In genomic region chrX:110836982-110837381, GRCh38 we compare ENCODE assay signal across 14 cellular contexts. TPM values are rescaled to one million over a fixed set of nuclear protein-coding genes. Genes with fewer than 3 reads are reported as not detected.
DNase-seq lines count a peak whose midpoint lies in the region; ATAC-seq, FAIRE-seq and TF ChIP-seq lines count a peak whose summit lies in the region.
"Had no signal": no experiment of that assay in that cellular context is flagged by ENCODE, and none has a peak within 500 bp of the region (broad histone marks: within the 10 kb centered on the region; RNA-seq: fewer than 3 reads in every experiment).

No MANE protein-coding gene starts in this region.

- POLR2A ChIA-PET in HEK293T (lab: Yijun Ruan, JAX), result no interaction called here

- H3K27me3 ChIP-seq in keratinocyte (ENCODE audit: control insufficient read depth, extremely low read depth, insufficient read depth, low read length), result peaks cover 7% of the 10 kb centered on the region

- H2AFZ ChIP-seq in keratinocyte (ENCODE audit: control insufficient read depth, low read length), result no peak overlapping the region

- ATAC-seq in HG02642 (IDR thresholded peaks at IDR 0.05; ENCODE audit: poor library complexity, unreplicated experiment), result no peak
- no peak for ATAC-seq in GM18868 (IDR thresholded peaks at IDR 0.05; ENCODE audit: unreplicated experiment)
- ATAC-seq: activated CD4-positive, alpha-beta T cell treated with anti-CD3 and anti-CD28 coated beads for 36 hours had no signal

- no peaks in the 10 kb centered on the region for H3K36me3 ChIP-seq in keratinocyte (ENCODE audit: control insufficient read depth in 2 of 2, extremely low read depth in 1 of 2, insufficient read depth in 2 of 2, low read length in 2 of 2)

- peak in 2 of 3 experiments; percentile 41 to 59 for TF ChIP-seq CTCF in keratinocyte (optimal IDR thresholded peaks at IDR 0.05 in 1 of 3, IDR thresholded peaks at IDR 0.05 in 1 of 3, conservative IDR thresholded peaks at IDR 0.05 in 1 of 3; ENCODE audit: extremely low read depth in 1 of 3, insufficient read depth in 2 of 3, low read length in 3 of 3)

- dilution Hi-C loops in keratinocyte (cut with MboI; ENCODE audit: extremely low pct_ligation_motif_present, low sequenced_read_pairs), result loop anchor here (25.0 kb wide), 1 partner anchor 400 kb away; no protein-coding TSS in a partner anchor

- no peak for FAIRE-seq in keratinocyte (lab: Jason Lieb, UNC)
- FAIRE-seq: endothelial cell of umbilical vein, GM12892 had no signal

- H4K20me1 ChIP-seq in keratinocyte (ENCODE audit: control insufficient read depth, extremely low read depth, insufficient read depth, low read length), result no peaks in the 10 kb centered on the region

- no peaks in the 10 kb centered on the region for H3K9me3 ChIP-seq in keratinocyte (ENCODE audit: control insufficient read depth, low read depth, low read length)

- no peaks in the 10 kb centered on the region for H3K9me1 ChIP-seq in keratinocyte (ENCODE audit: control insufficient read depth, extremely low read depth, insufficient read depth, low read length)

- CTCF ChIA-PET in HEK293T (lab: Yijun Ruan, JAX), result interaction anchor here (1.5 to 2.6 kb wide), 2 partner anchors 10 to 259 kb away, joined by 3 to 13 read pairs; partner anchors contain the start of gene PAK3

- no peak overlapping the region for H3K27ac ChIP-seq in keratinocyte (ENCODE audit: control insufficient read depth, insufficient read depth, low read length)

- no peaks in the 10 kb centered on the region for H3K4me1 ChIP-seq in keratinocyte (ENCODE audit: control insufficient read depth, extremely low read depth, insufficient read depth, low read length)

- H3K9ac ChIP-seq in keratinocyte (ENCODE audit: control insufficient read depth, extremely low read depth, insufficient read depth, low read length), result no peak overlapping the region

- peak; percentile 7 for DNase-seq in DMS 273 treated with DMSO at 0.1 percent for 48 hours (lab: John Stamatoyannopoulos, UW)
- DNase-seq in HEK293T (ENCODE audit: extremely low spot score), result peak; percentile 42
- DNase-seq in SK-N-DZ (ENCODE audit: low spot score), result peak; percentile 3
- no peak for DNase-seq in keratinocyte (ENCODE audit: low read depth, low spot score)
- no peak for DNase-seq in AG08396 (ENCODE audit: low spot score)
- DNase-seq in NOMO-1 treated with dmso at 0.1 percent for 144 hours (lab: John Stamatoyannopoulos, UW; ENCODE audit: unreplicated experiment), result no peak
- DNase-seq: activated CD4-positive, alpha-beta T cell treated with anti-CD3 and anti-CD28 coated beads for 36 hours; CD8-positive, alpha-beta memory T cell; NCI-H510A; stimulated activated CD4-positive, alpha-beta T cell treated with anti-CD3 and anti-CD28 coated beads, Interleukin-4, amount 100 ng/mL, for 4 hours had no signal

- H3K4me2 ChIP-seq in keratinocyte (ENCODE audit: control insufficient read depth, extremely low read depth, insufficient read depth, low read depth, low read length), result no peak overlapping the region

- H3K79me2 ChIP-seq in keratinocyte (ENCODE audit: control insufficient read depth, insufficient read depth, low read length), result no peaks in the 10 kb centered on the region

- no peak overlapping the region for H3K4me3 ChIP-seq in keratinocyte (ENCODE audit: control insufficient read depth in 2 of 3, extremely low read depth in 1 of 3, insufficient read depth in 2 of 3, low read depth in 1 of 3, low read length in 3 of 3)

TF ChIP-seq in HEK293T, 16 proteins besides CTCF, POLR2A, EP300 and RAD21:
- TF ChIP-seq ZNF384 (IDR thresholded peaks at IDR 0.05), result no peak
- no peak for TF ChIP-seq BHLHE40 (IDR thresholded peaks at IDR 0.05; ENCODE audit: borderline replicate concordance)
- no peak for TF ChIP-seq FOXM1 (IDR thresholded peaks at IDR 0.05; ENCODE audit: borderline replicate concordance)
- TF ChIP-seq FOXK2 (IDR thresholded peaks at IDR 0.05), result no peak
- TF ChIP-seq FOXA1 (IDR thresholded peaks at IDR 0.05), result no peak
- no peak for TF ChIP-seq ARNT (IDR thresholded peaks at IDR 0.05)
- TF ChIP-seq L3MBTL2 (conservative IDR thresholded peaks at IDR 0.05), result no peak
- no peak for TF ChIP-seq HDGF (IDR thresholded peaks at IDR 0.05; ENCODE audit: borderline replicate concordance)
- TF ChIP-seq TARDBP (IDR thresholded peaks at IDR 0.05), result no peak
- TF ChIP-seq SP1 (IDR thresholded peaks at IDR 0.05), result no peak
- TF ChIP-seq LEF1 (IDR thresholded peaks at IDR 0.05; ENCODE audit: borderline replicate concordance), result no peak

RNA-seq across cellular contexts. Expression of gene CHRDL1, which starts 41.4 kb away (rescaled TPM):
- polyA plus RNA-seq in SK-N-DZ (2014; cell fraction: cytosol; rRNA removed), result 0.53 and 0.77 TPM in 2 replicates
- 0.08 and 0.41 TPM in 2 replicates for polyA plus RNA-seq in SK-N-DZ (2014; cell fraction: nucleus; rRNA removed)
- not detected in 3 replicates for polyA plus RNA-seq in keratinocyte
- not detected for polyA plus RNA-seq in keratinocyte (2011; ENCODE audit: low read depth)
- not detected in 2 replicates for polyA plus RNA-seq in keratinocyte (2011; cell fraction: cytosol; rRNA removed)
- polyA plus RNA-seq in keratinocyte (2011; cell fraction: nucleus; rRNA removed), result not detected in 2 replicates
- polyA plus RNA-seq in keratinocyte (2012; ENCODE audit: low replicate concordance), result not detected in 2 replicates
- polyA minus RNA-seq in keratinocyte, result not detected in 3 replicates
- not detected for polyA minus RNA-seq in keratinocyte (2011; cell fraction: cytosol; rRNA and poly(A)+ RNA removed)
- not detected in 2 replicates for polyA minus RNA-seq in keratinocyte (2011; cell fraction: nucleus; rRNA and poly(A)+ RNA removed)
- polyA plus RNA-seq: CD8-positive, alpha-beta memory T cell; endothelial cell of umbilical vein had no signal

Comparison
In these comparisons a context has a peak if more than half of its experiments do, and no peak if none do; other contexts are left out.
1. DNase-seq: peak in DMS 273 treated with DMSO at 0.1 percent for 48 hours (single experiment), HEK293T (single experiment) and SK-N-DZ (single experiment); none in keratinocyte (single experiment), AG08396 (single experiment) and NOMO-1 treated with dmso at 0.1 percent for 144 hours (single experiment).